ENCODE assay signal across 25 cellular contexts in genomic region chr3:159802864-159803263, GRCh38. TPM values are rescaled to one million over a fixed set of nuclear protein-coding genes. Genes with fewer than 3 reads are reported as not detected.
"Had no signal": no experiment of that assay in that cellular context is flagged by ENCODE, and none has a peak within 500 bp of the region (broad histone marks: within the 10 kb centered on the region; RNA-seq: fewer than 3 reads in every experiment).

No MANE protein-coding gene starts in this region.

- H3K4me1 Mint-ChIP-seq: central memory CD8-positive, alpha-beta T cell; memory B cell; naive B cell had no signal

- H3K27ac ChIP-seq: coronary artery, gastrocnemius medialis, hepatocyte, neutrophil, pancreas, skin epidermis, spleen had no signal

- H2AFZ ChIP-seq: hepatocyte had no signal

- H3K27me3 ChIP-seq: gastrocnemius medialis, heart left ventricle, hepatocyte, neutrophil, pancreas, spleen, stomach had no signal

- H3K36me3 ChIP-seq: gastrocnemius medialis, heart left ventricle, neutrophil, pancreas, spleen, stomach, thoracic aorta had no signal

- H3K4me1 ChIP-seq: gastrocnemius medialis, pancreas had no signal

- H3K9me3 Mint-ChIP-seq: central memory CD8-positive, alpha-beta T cell; memory B cell; naive B cell; natural killer cell treated with Interleukin-12 subunit alpha and Interleukin-12 subunit beta and Interleukin-15 and Interleukin-18, amount 100 ng/mL, for 72 hours; neural crest cell; type B pancreatic cell had no signal

- H3K9me3 ChIP-seq: gastrocnemius medialis, heart left ventricle, mucosa of descending colon, neutrophil, pancreas, spleen, stomach, thoracic aorta had no signal

- H3K4me3 ChIP-seq: coronary artery, gastrocnemius medialis, heart left ventricle, hepatocyte, lung, mucosa of descending colon, pancreas, skin epidermis, spleen, stomach, thoracic aorta had no signal

- H3K4me2 ChIP-seq: hepatocyte had no signal

- H3K36me3 Mint-ChIP-seq: memory B cell; naive B cell; natural killer cell treated with Interleukin-12 subunit alpha and Interleukin-12 subunit beta and Interleukin-15 and Interleukin-18, amount 100 ng/mL, for 72 hours; type B pancreatic cell had no signal

- FAIRE-seq: kidney, pancreas had no signal

- H3K27me3 Mint-ChIP-seq: naive B cell; natural killer cell treated with Interleukin-12 subunit alpha and Interleukin-12 subunit beta and Interleukin-15 and Interleukin-18, amount 100 ng/mL, for 72 hours; type B pancreatic cell had no signal

- DNase-seq: dermis blood vessel endothelial cell; foreskin fibroblast; gastrocnemius medialis; heart left ventricle; kidney; mucosa of descending colon; naive B cell; pancreas; spleen; stimulated activated CD8-positive, alpha-beta memory T cell treated with anti-CD3 and anti-CD28 coated beads, Interleukin-4, amount 100 ng/mL, for 48 hours; stimulated activated naive CD4-positive, alpha-beta T cell treated with Interleukin-2 at 50 U/mL for 16 hours; stomach; substantia nigra had no signal

- H3K27ac Mint-ChIP-seq: memory B cell; naive B cell; natural killer cell treated with Interleukin-12 subunit alpha and Interleukin-12 subunit beta and Interleukin-15 and Interleukin-18, amount 100 ng/mL, for 72 hours; type B pancreatic cell had no signal

- ATAC-seq: gastrocnemius medialis; heart left ventricle; left lobe of liver; mucosa of descending colon; natural killer cell treated with Interleukin-12 subunit alpha and Interleukin-12 subunit beta and Interleukin-15 and Interleukin-18, amount 100 ng/mL, for 72 hours; pancreas had no signal

- H3K4me3 Mint-ChIP-seq: central memory CD8-positive, alpha-beta T cell; memory B cell; naive B cell; natural killer cell treated with Interleukin-12 subunit alpha and Interleukin-12 subunit beta and Interleukin-15 and Interleukin-18, amount 100 ng/mL, for 72 hours; neural crest cell; type B pancreatic cell had no signal

RNA-seq across cellular contexts. Expression of gene SCHIP1, which starts 36.8 kb away (rescaled TPM):
- total RNA-seq: natural killer cell treated with Interleukin-12 subunit alpha and Interleukin-12 subunit beta and Interleukin-15 and Interleukin-18, amount 100 ng/mL, for 72 hours had no signal
